Comparison of ENCODE assay signal across 12 cellular contexts in the genomic region with DNA sequence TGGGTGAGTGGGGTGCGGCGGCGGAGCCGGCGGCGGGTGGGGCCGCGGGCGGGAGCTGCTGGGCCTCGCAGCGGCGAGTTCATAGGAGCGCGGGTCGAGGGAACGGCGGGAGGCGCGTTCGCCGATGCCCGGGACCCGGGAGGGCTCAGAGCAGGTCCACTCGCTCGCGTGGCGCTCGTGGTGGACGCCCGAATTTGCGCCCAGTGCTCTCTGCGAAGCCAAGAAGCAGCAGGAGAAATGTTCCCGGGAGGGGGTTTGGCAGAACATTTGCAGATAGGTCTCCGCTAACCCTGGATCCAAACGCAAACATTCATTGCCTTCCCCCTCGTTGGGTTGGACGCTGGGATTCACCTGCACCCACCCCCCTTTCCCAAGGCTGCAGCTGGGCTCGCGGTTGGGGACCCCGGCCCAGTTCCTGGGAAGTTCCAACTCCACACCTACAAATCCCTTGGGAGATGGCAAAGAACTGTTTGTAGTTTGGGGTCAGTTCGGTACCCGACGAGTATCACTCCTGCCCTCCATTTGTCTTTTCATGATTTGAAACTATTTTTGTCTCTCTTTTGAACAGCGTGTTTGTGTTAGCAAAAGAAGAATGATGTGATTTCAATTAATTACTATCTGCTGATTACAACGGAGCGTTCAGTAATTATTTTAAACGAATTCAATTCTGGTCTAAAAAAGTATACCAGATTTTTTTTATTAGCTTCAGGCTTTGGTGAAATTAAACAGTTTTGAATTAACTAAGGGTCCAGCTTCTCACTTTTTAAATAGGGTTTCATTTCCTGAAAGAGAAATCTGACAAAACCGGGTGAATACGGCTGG. TPM values are rescaled to one million over a fixed set of nuclear protein-coding genes. Genes with fewer than 3 reads are reported as not detected.
DNase-seq lines count a peak whose midpoint lies in the region; ATAC-seq and TF ChIP-seq lines count a peak whose summit lies in the region.
"Had no signal": no experiment of that assay in that cellular context is flagged by ENCODE, and none has a peak within 500 bp of the region (broad histone marks: within the 10 kb centered on the region; RNA-seq: fewer than 3 reads in every experiment).

No MANE protein-coding gene starts in this region.

- H3K36me3 Mint-ChIP-seq in naive thymus-derived CD4-positive, alpha-beta T cell: peaks cover 0 to 1% (median 0%) of the 10 kb centered on the region in 5 donors

- intact Hi-C loops in naive thymus-derived CD4-positive, alpha-beta T cell (cut with micrococcal nuclease): no loop called here
- intact Hi-C loops in tibial artery (cut with DNase I; ENCODE audit: low total_unique reads): loop anchor here (10.0 kb wide), 2 partner anchors 91 to 131 kb away; no protein-coding TSS in a partner anchor

- no peak for TF ChIP-seq CTCF in tibial artery (IDR thresholded peaks at IDR 0.05)

- H3K9me3 ChIP-seq in duodenal mucosa (ENCODE audit: control insufficient read depth in 1 of 2, low read length in 2 of 2): no peaks in the 10 kb centered on the region
- H3K9me3 ChIP-seq in naive thymus-derived CD4-positive, alpha-beta T cell (ENCODE audit: control insufficient read depth in 2 of 3, low read length in 3 of 3): no peaks in the 10 kb centered on the region
- no peaks in the 10 kb centered on the region for H3K9me3 ChIP-seq in tibial artery

- no peak overlapping the region for H3K9ac ChIP-seq in duodenal mucosa (ENCODE audit: low read depth in 1 of 2, low read length in 2 of 2)

- POLR2A ChIA-PET in naive thymus-derived CD4-positive, alpha-beta T cell (lab: Charles Lee): no interaction called here

- peak overlapping the region; percentile 37 to 99 (median 72) for H3K4me3 Mint-ChIP-seq in naive thymus-derived CD4-positive, alpha-beta T cell

- H3K27ac Mint-ChIP-seq in naive thymus-derived CD4-positive, alpha-beta T cell: peak overlapping the region in 1 of 9 donors; percentile 25

- peak; percentile 33 for DNase-seq in activated effector memory CD4-positive, alpha-beta T cell treated with anti-CD3 and anti-CD28 coated beads, Interleukin-2, amount 50 U/mL, for 16 hours
- DNase-seq in activated effector memory CD4-positive, alpha-beta T cell treated with Interleukin-2 at 50 U/mL for 16 hours: no peak
- no peak for DNase-seq in naive thymus-derived CD4-positive, alpha-beta T cell
- peak in 1 of 2 donors; percentile 77 for DNase-seq in tibial artery
- no peak for DNase-seq in activated gamma-delta T cell treated with Interleukin-2 at 50 U/mL for 16 hours
- DNase-seq: Karpas-422; NCI-H446 treated with DMSO at 0.1 percent for 48 hours; stimulated activated CD4-positive, alpha-beta T cell treated with anti-CD3 and anti-CD28 coated beads, Interleukin-4, amount 100 ng/mL, for 24 hours had no signal

- H3K27ac ChIP-seq in duodenal mucosa (ENCODE audit: low read depth, low read length) (no peak overlapping the region), tibial artery (peak overlapping the region in 1 of 2 donors; percentile 88)
- H3K27ac ChIP-seq in naive thymus-derived CD4-positive, alpha-beta T cell (ENCODE audit: low read depth, low read length): no peak overlapping the region

- H3K27me3 ChIP-seq in duodenal mucosa (ENCODE audit: control insufficient read depth in 1 of 2, insufficient read depth in 2 of 2, low read length in 2 of 2): peaks cover 21 to 27% of the 10 kb centered on the region in 2 donors
- peaks cover 14 to 15% of the 10 kb centered on the region in 2 donors for H3K27me3 ChIP-seq in naive thymus-derived CD4-positive, alpha-beta T cell (ENCODE audit: control insufficient read depth in 2 of 2, insufficient read depth in 2 of 2, low read length in 2 of 2)
- H3K27me3 ChIP-seq in tibial artery: no peaks in the 10 kb centered on the region

- H3K36me3 ChIP-seq in duodenal mucosa (ENCODE audit: control insufficient read depth in 1 of 2, insufficient read depth in 2 of 2, low read length in 2 of 2): no peaks in the 10 kb centered on the region
- no peaks in the 10 kb centered on the region for H3K36me3 ChIP-seq in naive thymus-derived CD4-positive, alpha-beta T cell (ENCODE audit: control insufficient read depth in 2 of 3, insufficient read depth in 3 of 3, low read length in 3 of 3)
- H3K36me3 ChIP-seq in tibial artery: no peaks in the 10 kb centered on the region

- peaks cover 4 to 28% (median 11%) of the 10 kb centered on the region in 7 donors for H3K4me1 Mint-ChIP-seq in naive thymus-derived CD4-positive, alpha-beta T cell

- peak overlapping the region; percentile 52 to 63 for H3K4me3 ChIP-seq in duodenal mucosa (ENCODE audit: low read depth in 1 of 2, low read length in 2 of 2)
- no peak overlapping the region for H3K4me3 ChIP-seq in naive thymus-derived CD4-positive, alpha-beta T cell (ENCODE audit: low read length)
- peak overlapping the region; percentile 74 to 87 for H3K4me3 ChIP-seq in tibial artery
- H3K4me3 ChIP-seq: lung had no signal

- H3K4me1 ChIP-seq in duodenal mucosa (ENCODE audit: control insufficient read depth in 1 of 2, insufficient read depth in 2 of 2, low read length in 2 of 2) (peaks cover 12 to 18% of the 10 kb centered on the region in 2 donors), tibial artery (peaks cover 0 to 59% (median 29%) of the 10 kb centered on the region in 4 donors)
- peaks cover 6 to 16% of the 10 kb centered on the region in 2 donors for H3K4me1 ChIP-seq in naive thymus-derived CD4-positive, alpha-beta T cell (ENCODE audit: control insufficient read depth in 2 of 2, insufficient read depth in 2 of 2, low read length in 2 of 2)

- H3K27me3 Mint-ChIP-seq in naive thymus-derived CD4-positive, alpha-beta T cell: peaks cover 49 to 69% (median 63%) of the 10 kb centered on the region in 5 donors

- H3K9me3 Mint-ChIP-seq in naive thymus-derived CD4-positive, alpha-beta T cell: peaks cover 0 to 5% (median 0%) of the 10 kb centered on the region in 11 donors

- no peak for ATAC-seq in naive thymus-derived CD4-positive, alpha-beta T cell
- no peak for ATAC-seq in GM21526 (IDR thresholded peaks at IDR 0.05; ENCODE audit: low FRiP score, unreplicated experiment)
- no peak for ATAC-seq in GM18517 (IDR thresholded peaks at IDR 0.05; ENCODE audit: unreplicated experiment)

- CTCF ChIA-PET in naive thymus-derived CD4-positive, alpha-beta T cell (lab: Charles Lee): no interaction called here

RNA-seq across cellular contexts. Expression of a gene that starts 2.3 kb away (rescaled TPM):
- under 1 TPM in 3 of 5 experiments, not detected in 2; 0.07 to 0.12 (median 0.11) TPM for total RNA-seq in naive thymus-derived CD4-positive, alpha-beta T cell
- not detected for polyA plus RNA-seq in naive thymus-derived CD4-positive, alpha-beta T cell

RNA-seq across cellular contexts. Expression of a gene that starts 58.1 kb away (rescaled TPM):
- 100 to 1,000 TPM in 2 of 5 experiments, 10 to 100 TPM in 3; 73.5 to 231 (median 77.6) TPM for total RNA-seq in naive thymus-derived CD4-positive, alpha-beta T cell
- polyA plus RNA-seq in naive thymus-derived CD4-positive, alpha-beta T cell: 10 to 100 TPM; 18.0 to 47.6 TPM
